In genomic region chr5:98556707-98557106, GRCh38 we compare ENCODE assay signal across 16 cellular contexts.
DNase-seq lines count a peak whose midpoint lies in the region; ATAC-seq and TF ChIP-seq lines count a peak whose summit lies in the region.
"Had no signal": no experiment of that assay in that cellular context is flagged by ENCODE, and none has a peak within 500 bp of the region (broad histone marks: within the 10 kb centered on the region; RNA-seq: fewer than 3 reads in every experiment).

No MANE protein-coding gene starts in this region.

- intact Hi-C loops in IMR-90 (cut with micrococcal nuclease): no loop called here

- H3K36me3 ChIP-seq in IMR-90 (ENCODE audit: control insufficient read depth, insufficient read depth, low read length): no peaks in the 10 kb centered on the region
- H3K36me3 ChIP-seq: BE2C had no signal

- H3K4me1 ChIP-seq in IMR-90 (ENCODE audit: control insufficient read depth, insufficient read depth, low read length): peaks cover 5% of the 10 kb centered on the region; the same call in 1 of the 2 replicates
- H3K4me1 ChIP-seq: BE2C had no signal

- no TSS peak for BruUV-seq in IMR-90 (replicated peaks; lab: Mats Ljungman, UMichigan)

- H3K27ac Mint-ChIP-seq in immature natural killer cell: no peak overlapping the region
- H3K27ac Mint-ChIP-seq: CD4-positive, alpha-beta memory T cell had no signal

- no peak overlapping the region for H3K23ac ChIP-seq in IMR-90 (ENCODE audit: low read depth, low read length)

- H3K36me3 Mint-ChIP-seq in immature natural killer cell: no peaks in the 10 kb centered on the region
- H3K36me3 Mint-ChIP-seq: CD4-positive, alpha-beta memory T cell had no signal

- no peaks in the 10 kb centered on the region for H3K27me3 ChIP-seq in IMR-90 (ENCODE audit: control insufficient read depth, insufficient read depth, low read length)
- H3K27me3 ChIP-seq: BE2C had no signal

- H2AK9ac ChIP-seq in IMR-90 (replicated peaks; ENCODE audit: low read depth, low read length, poor library complexity): no peak overlapping the region

- no peak for ATAC-seq in IMR-90 (ENCODE audit: low read depth)
- no peak for ATAC-seq in GM19455 (IDR thresholded peaks at IDR 0.05; ENCODE audit: unreplicated experiment)

- H4K20me1 ChIP-seq in IMR-90 (ENCODE audit: insufficient read depth, low read length): no peaks in the 10 kb centered on the region

- H3K14ac ChIP-seq in IMR-90 (replicated peaks; ENCODE audit: low read depth, low read length): no peak overlapping the region

- DNase-seq in EH (ENCODE audit: low read depth): peak; percentile 65
- DNase-seq in IMR-90: peak; percentile 61
- peak; percentile 32 for DNase-seq in fibroblast of mammary gland (ENCODE audit: low read depth)
- DNase-seq in smooth muscle cell of the brain vasculature (ENCODE audit: low read depth, low spot score): peak; percentile 9
- DNase-seq in immature natural killer cell: no peak
- no peak for DNase-seq in NCI-H2081 (lab: John Stamatoyannopoulos, UW)
- DNase-seq: 8988T; ACHN; BE2C; CD4-positive, alpha-beta memory T cell; DMS79; GF-D8; Kasumi-1; KBM-7 had no signal

- no peak overlapping the region for H3K27ac ChIP-seq in IMR-90 (ENCODE audit: insufficient read depth, low read length)
- H3K27ac ChIP-seq: C4-2B had no signal

- peaks cover 0 to 8% (median 4%) of the 10 kb centered on the region in 6 donors for H3K9me3 Mint-ChIP-seq in immature natural killer cell

- no peaks in the 10 kb centered on the region; the same call in 1 of the 2 replicates for H3K9me1 ChIP-seq in IMR-90 (ENCODE audit: insufficient read depth, low read length)

- POLR2A ChIA-PET in IMR-90 (lab: Charles Lee; ENCODE audit: unreplicated experiment): no interaction called here

- no peak overlapping the region for H3K4me3 Mint-ChIP-seq in immature natural killer cell
- H3K4me3 Mint-ChIP-seq: CD4-positive, alpha-beta memory T cell had no signal

- TF ChIP-seq CTCF in IMR-90 (conservative IDR thresholded peaks at IDR 0.05; ENCODE audit: low read depth, low read length) (no peak), fibroblast of mammary gland (conservative IDR thresholded peaks at IDR 0.05; ENCODE audit: control insufficient read depth, insufficient read depth, low read depth, low read length) (no peak)

- no peak overlapping the region for H4K91ac ChIP-seq in IMR-90 (ENCODE audit: insufficient read depth, low read depth, low read length)

- no peak overlapping the region for H3K56ac ChIP-seq in IMR-90 (ENCODE audit: extremely low read depth, insufficient read depth, low read length)

- TF ChIP-seq POLR2A in IMR-90 (IDR thresholded peaks at IDR 0.05; ENCODE audit: low read depth, low read length): no peak

- no peak overlapping the region for H4K5ac ChIP-seq in IMR-90 (ENCODE audit: low read depth, low read length)

- H2BK5ac ChIP-seq in IMR-90 (ENCODE audit: low read depth, low read length, poor library complexity, severe bottlenecking): peak overlapping the region; percentile 21

- no peak overlapping the region for H3K4me2 ChIP-seq in IMR-90 (ENCODE audit: low read depth, low read length)

- in situ Hi-C loops in IMR-90 (cut with MboI; ENCODE audit: low sequenced_read_pairs): no loop called here

- H3K27me3 Mint-ChIP-seq in immature natural killer cell (ENCODE audit: low read depth in 3 of 3): no peaks in the 10 kb centered on the region

- H3K4ac ChIP-seq in IMR-90 (ENCODE audit: low read depth, low read length): 0 out of 2 replicates have a peak overlapping the region, but pooled peaks have one; percentile 10

- no peaks in the 10 kb centered on the region for H3K79me1 ChIP-seq in IMR-90 (ENCODE audit: low read depth in 1 of 2, low read length in 2 of 2)

- CTCF ChIA-PET in IMR-90 (lab: Yijun Ruan, JAX): no interaction called here

- H3K4me3 ChIP-seq in IMR-90 (ENCODE audit: insufficient read depth, low read depth, low read length) (no peak overlapping the region), fibroblast of mammary gland (ENCODE audit: control insufficient read depth, low read depth, low read length) (no peak overlapping the region)

- H3K4me1 Mint-ChIP-seq in immature natural killer cell: no peaks in the 10 kb centered on the region

- H3K9me3 ChIP-seq in IMR-90 (ENCODE audit: control insufficient read depth, insufficient read depth, low read length): no peaks in the 10 kb centered on the region
- H3K9me3 ChIP-seq: BE2C had no signal

- TF ChIP-seq RAD21 in IMR-90 (IDR thresholded peaks at IDR 0.05; ENCODE audit: low read length): no peak

- H2BK15ac ChIP-seq in IMR-90 (ENCODE audit: low read depth, low read length): 0 out of 3 replicates have a peak overlapping the region, but pooled peaks have one; percentile 49

- no peak overlapping the region for H3K9ac ChIP-seq in IMR-90 (ENCODE audit: low read depth, low read length)

- H3K18ac ChIP-seq in IMR-90 (ENCODE audit: low read depth, low read length): peak overlapping the region; percentile 54; the same call in 1 of the 2 replicates

- peak overlapping the region; percentile 47; the same call in 1 of the 2 replicates for H2AK5ac ChIP-seq in IMR-90 (ENCODE audit: low read depth, low read length)

- H2BK120ac ChIP-seq in IMR-90 (ENCODE audit: low read depth, low read length): 0 out of 2 replicates have a peak overlapping the region, but pooled peaks have one; percentile 3

- 0 out of 4 replicates have a peak overlapping the region, but pooled peaks of 1 of the 2 experiments have one; percentile 50 for H4K8ac ChIP-seq in IMR-90 (ENCODE audit: low read depth in 2 of 2, low read length in 2 of 2)

- H2BK20ac ChIP-seq in IMR-90 (ENCODE audit: low read depth, low read length): peak overlapping the region; percentile 61; the same call in 1 of the 2 replicates

- H2AFZ ChIP-seq in IMR-90 (replicated peaks; ENCODE audit: low read length, poor library complexity): no peak overlapping the region

- dilution Hi-C loops in IMR-90 (cut with HindIII; ENCODE audit: low sequenced_read_pairs, unreplicated experiment): no loop called here

TF ChIP-seq in IMR-90, 13 proteins besides CTCF, POLR2A, EP300 and RAD21:
- no peak for TF ChIP-seq BHLHE40 (IDR thresholded peaks at IDR 0.05; ENCODE audit: low read depth, low read length)
- no peak for TF ChIP-seq SMC3 (IDR thresholded peaks at IDR 0.05; ENCODE audit: low read depth, low read length)
- TF ChIP-seq CEBPB (IDR thresholded peaks at IDR 0.05; ENCODE audit: low read depth, low read length): peak; percentile 57
- no peak for TF ChIP-seq RFX5 (IDR thresholded peaks at IDR 0.05; ENCODE audit: low read depth, low read length)
TF ChIP-seq in IMR-90: peak in this region for 1.

Comparison
In these comparisons a context has a peak if more than half of its experiments do, and no peak if none do; other contexts are left out.
1. DNase-seq: peak in EH (single experiment), IMR-90 (single experiment), fibroblast of mammary gland (single experiment) and smooth muscle cell of the brain vasculature (single experiment); none in immature natural killer cell (0 of 3) and NCI-H2081 (0 of 2).